1 cellular context compared by ENCODE assay signal in genomic region chr7:105531797-105532671, GRCh38.
A peak's percentile ranks its signal among the peaks of the same experiment; 100 is the strongest.
TF ChIP-seq lines count a peak whose summit lies in the region.

RINT1 (plus strand) TSS chr7:105532201; CDS start chr7:105532316, 115 bp downstream.

TF ChIP-seq in HepG2, 621 proteins besides CTCF, POLR2A, EP300 and RAD21 (continued from another document and continues in another):
- TF ChIP-seq, protein P1, sequence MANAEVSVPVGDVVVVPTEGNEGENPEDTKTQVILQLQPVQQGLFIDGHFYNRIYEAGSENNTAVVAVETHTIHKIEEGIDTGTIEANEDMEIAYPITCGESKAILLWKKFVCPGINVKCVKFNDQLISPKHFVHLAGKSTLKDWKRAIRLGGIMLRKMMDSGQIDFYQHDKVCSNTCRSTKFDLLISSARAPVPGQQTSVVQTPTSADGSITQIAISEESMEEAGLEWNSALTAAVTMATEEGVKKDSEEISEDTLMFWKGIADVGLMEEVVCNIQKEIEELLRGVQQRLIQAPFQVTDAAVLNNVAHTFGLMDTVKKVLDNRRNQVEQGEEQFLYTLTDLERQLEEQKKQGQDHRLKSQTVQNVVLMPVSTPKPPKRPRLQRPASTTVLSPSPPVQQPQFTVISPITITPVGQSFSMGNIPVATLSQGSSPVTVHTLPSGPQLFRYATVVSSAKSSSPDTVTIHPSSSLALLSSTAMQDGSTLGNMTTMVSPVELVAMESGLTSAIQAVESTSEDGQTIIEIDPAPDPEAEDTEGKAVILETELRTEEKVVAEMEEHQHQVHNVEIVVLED (CRISPR knock-in tag; IDR thresholded peaks at IDR 0.05; ENCODE audit: borderline replicate concordance): peak; percentile 61
- TF ChIP-seq ZSCAN9 (CRISPR knock-in tag; IDR thresholded peaks at IDR 0.05; ENCODE audit: borderline replicate concordance) (peak; percentile 79), ZBTB43 (CRISPR knock-in tag; conservative IDR thresholded peaks at IDR 0.05) (no peak), ZFP36 (IDR thresholded peaks at IDR 0.05; ENCODE audit: borderline replicate concordance, low read depth, low read length, partially characterized antibody) (no peak), SNRNP70 (IDR thresholded peaks at IDR 0.05; ENCODE audit: low read depth, low read length) (no peak), GTF3A (CRISPR knock-in tag; conservative IDR thresholded peaks at IDR 0.05) (no peak), ZNF772 (CRISPR knock-in tag; IDR thresholded peaks at IDR 0.05) (peak; percentile 94), ZNF775 (CRISPR knock-in tag; IDR thresholded peaks at IDR 0.05; ENCODE audit: borderline replicate concordance) (no peak), TMF1 (CRISPR knock-in tag; IDR thresholded peaks at IDR 0.05; ENCODE audit: low read depth) (peak; percentile 36; the same call in 1 of the 2 replicates), ZNF550 (CRISPR knock-in tag; IDR thresholded peaks at IDR 0.05; ENCODE audit: borderline replicate concordance) (peak; percentile 83; the same call in 1 of the 2 replicates), ZNF546 (CRISPR knock-in tag; conservative IDR thresholded peaks at IDR 0.05) (no peak; the same call in 1 of the 2 replicates), ZEB1 (IDR thresholded peaks at IDR 0.05; ENCODE audit: insufficient replicate concordance, low read depth) (no peak), ZNF746 (CRISPR knock-in tag; IDR thresholded peaks at IDR 0.05) (no peak), ZSCAN12 (CRISPR knock-in tag; IDR thresholded peaks at IDR 0.05) (no peak; the same call in 1 of the 2 replicates), ZNF616 (CRISPR knock-in tag; IDR thresholded peaks at IDR 0.05; ENCODE audit: low read depth) (no peak), TCF7L2 (IDR thresholded peaks at IDR 0.05; ENCODE audit: low read depth, low read length) (no peak), E2F1 (CRISPR knock-in tag; IDR thresholded peaks at IDR 0.05) (no peak), STAT5B (CRISPR knock-in tag; IDR thresholded peaks at IDR 0.05) (no peak), ZNF503 (CRISPR knock-in tag; IDR thresholded peaks at IDR 0.05) (peak; percentile 67; the same call in 1 of the 2 replicates), FOXO4 (CRISPR knock-in tag; conservative IDR thresholded peaks at IDR 0.05) (0 out of 2 replicates have a peak, but pooled peaks have one; percentile 61), ZNF644 (CRISPR knock-in tag; IDR thresholded peaks at IDR 0.05; ENCODE audit: low read depth) (no peak), UBTF (CRISPR knock-in tag; IDR thresholded peaks at IDR 0.05) (peak; percentile 88), FOSL2 (CRISPR knock-in tag; IDR thresholded peaks at IDR 0.05) (peak; percentile 61), HNRNPL (IDR thresholded peaks at IDR 0.05; ENCODE audit: low read depth, low read length) (0 out of 2 replicates have a peak, but pooled peaks have one; percentile 63), ZNF7 (CRISPR knock-in tag; IDR thresholded peaks at IDR 0.05) (no peak), ELF1 (CRISPR knock-in tag; IDR thresholded peaks at IDR 0.05) (peak; percentile 87), ZMYM4 (CRISPR knock-in tag; IDR thresholded peaks at IDR 0.05) (peak; percentile 98), TRIM22 (IDR thresholded peaks at IDR 0.05) (no peak), ZNF552 (CRISPR knock-in tag; IDR thresholded peaks at IDR 0.05; ENCODE audit: borderline replicate concordance) (no peak)
- TF ChIP-seq, protein P2, sequence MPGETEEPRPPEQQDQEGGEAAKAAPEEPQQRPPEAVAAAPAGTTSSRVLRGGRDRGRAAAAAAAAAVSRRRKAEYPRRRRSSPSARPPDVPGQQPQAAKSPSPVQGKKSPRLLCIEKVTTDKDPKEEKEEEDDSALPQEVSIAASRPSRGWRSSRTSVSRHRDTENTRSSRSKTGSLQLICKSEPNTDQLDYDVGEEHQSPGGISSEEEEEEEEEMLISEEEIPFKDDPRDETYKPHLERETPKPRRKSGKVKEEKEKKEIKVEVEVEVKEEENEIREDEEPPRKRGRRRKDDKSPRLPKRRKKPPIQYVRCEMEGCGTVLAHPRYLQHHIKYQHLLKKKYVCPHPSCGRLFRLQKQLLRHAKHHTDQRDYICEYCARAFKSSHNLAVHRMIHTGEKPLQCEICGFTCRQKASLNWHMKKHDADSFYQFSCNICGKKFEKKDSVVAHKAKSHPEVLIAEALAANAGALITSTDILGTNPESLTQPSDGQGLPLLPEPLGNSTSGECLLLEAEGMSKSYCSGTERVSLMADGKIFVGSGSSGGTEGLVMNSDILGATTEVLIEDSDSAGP (CRISPR knock-in tag; IDR thresholded peaks at IDR 0.05; ENCODE audit: borderline replicate concordance): peak; percentile 89
- TF ChIP-seq, protein P3, sequence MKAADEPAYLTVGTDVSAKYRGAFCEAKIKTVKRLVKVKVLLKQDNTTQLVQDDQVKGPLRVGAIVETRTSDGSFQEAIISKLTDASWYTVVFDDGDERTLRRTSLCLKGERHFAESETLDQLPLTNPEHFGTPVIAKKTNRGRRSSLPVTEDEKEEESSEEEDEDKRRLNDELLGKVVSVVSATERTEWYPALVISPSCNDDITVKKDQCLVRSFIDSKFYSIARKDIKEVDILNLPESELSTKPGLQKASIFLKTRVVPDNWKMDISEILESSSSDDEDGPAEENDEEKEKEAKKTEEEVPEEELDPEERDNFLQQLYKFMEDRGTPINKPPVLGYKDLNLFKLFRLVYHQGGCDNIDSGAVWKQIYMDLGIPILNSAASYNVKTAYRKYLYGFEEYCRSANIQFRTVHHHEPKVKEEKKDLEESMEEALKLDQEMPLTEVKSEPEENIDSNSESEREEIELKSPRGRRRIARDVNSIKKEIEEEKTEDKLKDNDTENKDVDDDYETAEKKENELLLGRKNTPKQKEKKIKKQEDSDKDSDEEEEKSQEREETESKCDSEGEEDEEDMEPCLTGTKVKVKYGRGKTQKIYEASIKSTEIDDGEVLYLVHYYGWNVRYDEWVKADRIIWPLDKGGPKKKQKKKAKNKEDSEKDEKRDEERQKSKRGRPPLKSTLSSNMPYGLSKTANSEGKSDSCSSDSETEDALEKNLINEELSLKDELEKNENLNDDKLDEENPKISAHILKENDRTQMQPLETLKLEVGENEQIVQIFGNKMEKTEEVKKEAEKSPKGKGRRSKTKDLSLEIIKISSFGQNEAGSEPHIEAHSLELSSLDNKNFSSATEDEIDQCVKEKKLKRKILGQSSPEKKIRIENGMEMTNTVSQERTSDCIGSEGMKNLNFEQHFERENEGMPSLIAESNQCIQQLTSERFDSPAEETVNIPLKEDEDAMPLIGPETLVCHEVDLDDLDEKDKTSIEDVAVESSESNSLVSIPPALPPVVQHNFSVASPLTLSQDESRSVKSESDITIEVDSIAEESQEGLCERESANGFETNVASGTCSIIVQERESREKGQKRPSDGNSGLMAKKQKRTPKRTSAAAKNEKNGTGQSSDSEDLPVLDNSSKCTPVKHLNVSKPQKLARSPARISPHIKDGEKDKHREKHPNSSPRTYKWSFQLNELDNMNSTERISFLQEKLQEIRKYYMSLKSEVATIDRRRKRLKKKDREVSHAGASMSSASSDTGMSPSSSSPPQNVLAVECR (CRISPR knock-in tag; IDR thresholded peaks at IDR 0.05; ENCODE audit: borderline replicate concordance): peak; percentile 97
- TF ChIP-seq, protein P4, sequence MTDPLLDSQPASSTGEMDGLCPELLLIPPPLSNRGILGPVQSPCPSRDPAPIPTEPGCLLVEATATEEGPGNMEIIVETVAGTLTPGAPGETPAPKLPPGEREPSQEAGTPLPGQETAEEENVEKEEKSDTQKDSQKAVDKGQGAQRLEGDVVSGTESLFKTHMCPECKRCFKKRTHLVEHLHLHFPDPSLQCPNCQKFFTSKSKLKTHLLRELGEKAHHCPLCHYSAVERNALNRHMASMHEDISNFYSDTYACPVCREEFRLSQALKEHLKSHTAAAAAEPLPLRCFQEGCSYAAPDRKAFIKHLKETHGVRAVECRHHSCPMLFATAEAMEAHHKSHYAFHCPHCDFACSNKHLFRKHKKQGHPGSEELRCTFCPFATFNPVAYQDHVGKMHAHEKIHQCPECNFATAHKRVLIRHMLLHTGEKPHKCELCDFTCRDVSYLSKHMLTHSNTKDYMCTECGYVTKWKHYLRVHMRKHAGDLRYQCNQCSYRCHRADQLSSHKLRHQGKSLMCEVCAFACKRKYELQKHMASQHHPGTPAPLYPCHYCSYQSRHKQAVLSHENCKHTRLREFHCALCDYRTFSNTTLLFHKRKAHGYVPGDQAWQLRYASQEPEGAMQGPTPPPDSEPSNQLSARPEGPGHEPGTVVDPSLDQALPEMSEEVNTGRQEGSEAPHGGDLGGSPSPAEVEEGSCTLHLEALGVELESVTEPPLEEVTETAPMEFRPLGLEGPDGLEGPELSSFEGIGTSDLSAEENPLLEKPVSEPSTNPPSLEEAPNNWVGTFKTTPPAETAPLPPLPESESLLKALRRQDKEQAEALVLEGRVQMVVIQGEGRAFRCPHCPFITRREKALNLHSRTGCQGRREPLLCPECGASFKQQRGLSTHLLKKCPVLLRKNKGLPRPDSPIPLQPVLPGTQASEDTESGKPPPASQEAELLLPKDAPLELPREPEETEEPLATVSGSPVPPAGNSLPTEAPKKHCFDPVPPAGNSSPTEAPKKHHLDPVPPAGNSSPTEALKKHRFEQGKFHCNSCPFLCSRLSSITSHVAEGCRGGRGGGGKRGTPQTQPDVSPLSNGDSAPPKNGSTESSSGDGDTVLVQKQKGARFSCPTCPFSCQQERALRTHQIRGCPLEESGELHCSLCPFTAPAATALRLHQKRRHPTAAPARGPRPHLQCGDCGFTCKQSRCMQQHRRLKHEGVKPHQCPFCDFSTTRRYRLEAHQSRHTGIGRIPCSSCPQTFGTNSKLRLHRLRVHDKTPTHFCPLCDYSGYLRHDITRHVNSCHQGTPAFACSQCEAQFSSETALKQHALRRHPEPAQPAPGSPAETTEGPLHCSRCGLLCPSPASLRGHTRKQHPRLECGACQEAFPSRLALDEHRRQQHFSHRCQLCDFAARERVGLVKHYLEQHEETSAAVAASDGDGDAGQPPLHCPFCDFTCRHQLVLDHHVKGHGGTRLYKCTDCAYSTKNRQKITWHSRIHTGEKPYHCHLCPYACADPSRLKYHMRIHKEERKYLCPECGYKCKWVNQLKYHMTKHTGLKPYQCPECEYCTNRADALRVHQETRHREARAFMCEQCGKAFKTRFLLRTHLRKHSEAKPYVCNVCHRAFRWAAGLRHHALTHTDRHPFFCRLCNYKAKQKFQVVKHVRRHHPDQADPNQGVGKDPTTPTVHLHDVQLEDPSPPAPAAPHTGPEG (CRISPR knock-in tag; IDR thresholded peaks at IDR 0.05): peak; percentile 74; the same call in 1 of the 2 replicates
